1 cellular context compared by ENCODE assay signal in the genomic region with DNA sequence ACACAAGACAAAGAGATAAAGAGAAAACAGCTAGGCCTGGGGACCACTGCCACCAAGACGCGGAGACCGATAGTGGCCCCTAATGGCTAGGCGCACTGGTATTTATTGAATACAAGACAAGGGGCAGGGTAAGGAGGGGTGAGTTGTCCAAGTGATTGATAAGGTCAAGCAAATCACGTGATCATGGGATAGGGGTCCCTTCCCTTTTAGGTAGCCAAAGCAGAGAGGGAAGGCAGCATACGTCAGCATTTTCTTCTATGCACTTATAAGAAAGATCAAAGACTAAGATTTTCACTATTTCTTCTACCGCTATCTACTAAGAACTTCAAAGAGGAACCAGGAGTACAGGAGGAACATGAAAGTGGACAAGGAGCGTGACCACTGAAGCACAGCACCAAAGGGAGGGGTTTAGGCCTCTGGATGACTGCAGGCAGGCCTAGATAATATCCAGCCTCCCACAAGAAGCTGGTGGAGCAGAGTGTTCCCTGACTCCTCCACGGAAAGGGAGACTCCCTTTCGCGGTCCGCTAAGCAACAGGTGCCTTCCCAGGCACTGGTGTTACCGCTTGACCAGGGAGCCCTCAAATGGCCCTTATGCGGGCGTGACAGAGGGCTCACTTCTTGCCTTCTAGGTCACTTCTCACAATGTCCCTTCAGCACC. TPM values are rescaled to one million over a fixed set of nuclear protein-coding genes. Genes with fewer than 3 reads are reported as not detected.
"Had no signal": no experiment of that assay in that cellular context is flagged by ENCODE, and none has a peak within 500 bp of the region (broad histone marks: within the 10 kb centered on the region; RNA-seq: fewer than 3 reads in every experiment).

No MANE protein-coding gene starts in this region.

RNA-seq across cellular contexts. Expression of a gene that starts 15.5 kb away (rescaled TPM):
- total RNA-seq: HT-29 had no signal

RNA-seq across cellular contexts. Expression of a gene that starts 39.2 kb away (rescaled TPM):
- total RNA-seq: HT-29 had no signal
